ENCODE assay signal across 1 cellular context in genomic region chr5:14908195-14908594, GRCh38.
TF ChIP-seq lines count a peak whose summit lies in the region.

No MANE protein-coding gene starts in this region.

TF ChIP-seq in SK-N-SH, 30 proteins besides CTCF, POLR2A, EP300 and RAD21 (continued from another document):
- TF ChIP-seq REST (IDR thresholded peaks at IDR 0.05; ENCODE audit: low read depth, low read length) (no peak), SMC3 (IDR thresholded peaks at IDR 0.05; ENCODE audit: low read depth, low read length) (no peak), MAX (IDR thresholded peaks at IDR 0.05; ENCODE audit: low read depth) (no peak), RCOR1 (IDR thresholded peaks at IDR 0.05; ENCODE audit: low read length) (no peak), TEAD4 (IDR thresholded peaks at IDR 0.05; ENCODE audit: borderline replicate concordance, insufficient read depth) (no peak), RFX5 (IDR thresholded peaks at IDR 0.05; ENCODE audit: low read length) (no peak)
TF ChIP-seq in SK-N-SH: peak in this region for 0.
